8 cellular contexts compared by ENCODE assay signal in genomic region chr9:26723486-26723885, GRCh38.
A peak's percentile ranks its signal among the peaks of the same experiment; 100 is the strongest.
DNase-seq lines count a peak whose midpoint lies in the region; ATAC-seq and TF ChIP-seq lines count a peak whose summit lies in the region.
"Had no signal": no experiment of that assay in that cellular context is flagged by ENCODE, and none has a peak within 500 bp of the region (broad histone marks: within the 10 kb centered on the region; RNA-seq: fewer than 3 reads in every experiment).

No MANE protein-coding gene starts in this region.

- H3K36me3 ChIP-seq in vagina = no peaks in the 10 kb centered on the region
- no peaks in the 10 kb centered on the region for H3K36me3 ChIP-seq in effector memory CD4-positive, alpha-beta T cell (ENCODE audit: control insufficient read depth, insufficient read depth, low read length)

- DNase-seq in GM10266 (ENCODE audit: extremely low spot score) = peak; percentile 32
- DNase-seq in M059J (ENCODE audit: low read depth) = peak; percentile 60
- DNase-seq in amygdala (lab: John Stamatoyannopoulos, UW) = peak in 30 of 56 donors; percentile 1 to 32 (median 6)
- DNase-seq in lung microvascular endothelial cell (ENCODE audit: low read depth in 2 of 2) = peak; percentile 21
- DNase-seq in vagina (ENCODE audit: extremely low spot score in 2 of 2) = no peak
- DNase-seq in effector memory CD4-positive, alpha-beta T cell = no peak

- no peaks in the 10 kb centered on the region for H3K9me3 ChIP-seq in vagina
- H3K9me3 ChIP-seq in effector memory CD4-positive, alpha-beta T cell (ENCODE audit: control insufficient read depth, low read length) = no peaks in the 10 kb centered on the region

- H3K4me1 ChIP-seq in vagina = no peaks in the 10 kb centered on the region
- H3K4me1 ChIP-seq in effector memory CD4-positive, alpha-beta T cell (ENCODE audit: control insufficient read depth, insufficient read depth, low read length, poor library complexity, severe bottlenecking) = no peaks in the 10 kb centered on the region
- H3K4me1 ChIP-seq: parathyroid adenoma had no signal

- no peak for TF ChIP-seq POLR2A in vagina (IDR thresholded peaks at IDR 0.05)

- intact Hi-C loops in vagina (cut with DNase I) = no loop called here

- TF ChIP-seq CTCF in GM10266 (IDR thresholded peaks at IDR 0.05; ENCODE audit: control insufficient read depth, insufficient read depth, low read depth, missing control alignments) (peak; percentile 56), vagina (IDR thresholded peaks at IDR 0.05) (no peak)

- H3K27ac ChIP-seq in vagina = no peak overlapping the region
- H3K27ac ChIP-seq in effector memory CD4-positive, alpha-beta T cell (ENCODE audit: insufficient read depth, low read length, poor library complexity, severe bottlenecking) = no peak overlapping the region
- H3K27ac ChIP-seq: parathyroid adenoma had no signal

- peak; percentile 72 for ATAC-seq in GM21423 (IDR thresholded peaks at IDR 0.05; ENCODE audit: unreplicated experiment)

- H3K27me3 ChIP-seq in vagina = no peaks in the 10 kb centered on the region
- no peaks in the 10 kb centered on the region for H3K27me3 ChIP-seq in effector memory CD4-positive, alpha-beta T cell (replicated peaks; ENCODE audit: control insufficient read depth, insufficient read depth, low read length, poor library complexity, severe bottlenecking)

- no peak overlapping the region for H3K4me3 ChIP-seq in vagina
- no peak overlapping the region for H3K4me3 ChIP-seq in effector memory CD4-positive, alpha-beta T cell (ENCODE audit: insufficient read depth, low read depth, low read length, poor library complexity, severe bottlenecking)

Comparison
In these comparisons a context has a peak if more than half of its experiments do, and no peak if none do; other contexts are left out.
1. DNase-seq: peak in GM10266 (single experiment), M059J (single experiment), amygdala (30 of 56) and lung microvascular endothelial cell (2 of 2); none in vagina (0 of 2) and effector memory CD4-positive, alpha-beta T cell (0 of 3).